16 cellular contexts compared by ENCODE assay signal in genomic region chr2:157625311-157625710, GRCh38. TPM values are rescaled to one million over a fixed set of nuclear protein-coding genes. Genes with fewer than 3 reads are reported as not detected.
DNase-seq lines count a peak whose midpoint lies in the region; ATAC-seq lines count a peak whose summit lies in the region.
"Had no signal": no experiment of that assay in that cellular context is flagged by ENCODE, and none has a peak within 500 bp of the region (broad histone marks: within the 10 kb centered on the region; RNA-seq: fewer than 3 reads in every experiment).

No MANE protein-coding gene starts in this region.

- no peak overlapping the region for H3K9ac ChIP-seq in GM23248

- H3K36me3 ChIP-seq in GM23248 (ENCODE audit: low read depth), result no peaks in the 10 kb centered on the region
- H3K36me3 ChIP-seq: lower lobe of right lung, upper lobe of left lung had no signal

- intact Hi-C loops in activated T-helper 1 cell treated with anti-CD3 and anti-CD28 coated beads, Interleukin-12 subunit alpha, Interleukin-12 subunit beta, Interleukin-2, Interleukin-4 antibody, amounts not matched to agents 30 ng/mL and 10 ng/mL and 1 ng/mL, durations not matched to agents 14 hours and 24 hours and 36 hours (cut with micrococcal nuclease), result loop anchor here (1.0 to 10.0 kb wide), 5 partner anchors 122 to 1291 kb away; partner anchors contain the start of genes CYTIP and NR4A2

- no peaks in the 10 kb centered on the region for H3K79me2 ChIP-seq in GM23248 (ENCODE audit: insufficient read depth)

- in situ Hi-C loops in GM23248 (cut with MboI), result no loop called here

- no peak overlapping the region for H3K4me2 ChIP-seq in GM23248 (ENCODE audit: unreplicated experiment)

- no peaks in the 10 kb centered on the region for H4K20me1 ChIP-seq in GM23248 (ENCODE audit: insufficient read depth)

- peaks cover 21% of the 10 kb centered on the region for H3K27me3 Mint-ChIP-seq in activated T-helper 1 cell treated with anti-CD3 and anti-CD28 coated beads, Interleukin-12 subunit alpha, Interleukin-12 subunit beta, Interleukin-2, Interleukin-4 antibody, amounts not matched to agents 30 ng/mL and 10 ng/mL and 1 ng/mL, durations not matched to agents 14 hours and 24 hours and 36 hours (ENCODE audit: insufficient read depth)

- no peak overlapping the region for H3K27ac Mint-ChIP-seq in activated T-helper 1 cell treated with anti-CD3 and anti-CD28 coated beads, Interleukin-12 subunit alpha, Interleukin-12 subunit beta, Interleukin-2, Interleukin-4 antibody, amounts not matched to agents 30 ng/mL and 10 ng/mL and 1 ng/mL, durations not matched to agents 14 hours and 24 hours and 36 hours

- H3K27me3 ChIP-seq in GM23248 (replicated peaks; ENCODE audit: insufficient read depth), result 0 out of 2 replicates have a peak, but pooled peaks cover 5% of the 10 kb centered on the region

- H3K4me1 ChIP-seq in GM23248 (ENCODE audit: insufficient read depth), result peaks cover 18% of the 10 kb centered on the region

- peak; percentile 2 for DNase-seq in SIG-M5 treated with dmso at 0.1 percent for 504 hours (lab: John Stamatoyannopoulos, UW; ENCODE audit: unreplicated experiment)
- DNase-seq in SIG-M5 (lab: John Stamatoyannopoulos, UW), result no peak
- peak; percentile 9 for DNase-seq in GM23248
- DNase-seq in activated T-helper 1 cell treated with anti-CD3 and anti-CD28 coated beads, Interleukin-12 subunit alpha, Interleukin-12 subunit beta, Interleukin-2, Interleukin-4 antibody, amounts not matched to agents 30 ng/mL and 10 ng/mL and 1 ng/mL, durations not matched to agents 14 hours and 24 hours and 36 hours (ENCODE audit: low spot score), result peak; percentile 4
- DNase-seq in lung microvascular endothelial cell (ENCODE audit: low read depth in 2 of 2), result peak; percentile 3 to 10
- DNase-seq in NCI-H2171 treated with DMSO at 0.1 percent for 48 hours (lab: John Stamatoyannopoulos, UW), result no peak
- no peak for DNase-seq in ecto neural progenitor cell (ENCODE audit: low spot score)
- DNase-seq: activated CD4-positive, CD25-positive, alpha-beta regulatory T cell; activated effector memory CD4-positive, alpha-beta T cell treated with Interleukin-2 at 50 U/mL for 16 hours; caudate nucleus; DMS 273 treated with DMSO at 0.1 percent for 48 hours; lower lobe of right lung; nucleus accumbens; upper lobe of left lung had no signal

- no peaks in the 10 kb centered on the region for H3K36me3 Mint-ChIP-seq in activated T-helper 1 cell treated with anti-CD3 and anti-CD28 coated beads, Interleukin-12 subunit alpha, Interleukin-12 subunit beta, Interleukin-2, Interleukin-4 antibody, amounts not matched to agents 30 ng/mL and 10 ng/mL and 1 ng/mL, durations not matched to agents 14 hours and 24 hours and 36 hours (ENCODE audit: low read depth)

- no peak for ATAC-seq in HG02763 (IDR thresholded peaks at IDR 0.05; ENCODE audit: unreplicated experiment)
- ATAC-seq: lower lobe of right lung had no signal

- H3K4me3 ChIP-seq in GM23248, result no peak overlapping the region
- H3K4me3 ChIP-seq: lower lobe of right lung, upper lobe of left lung had no signal

- H3K9me3 ChIP-seq in GM23248 (ENCODE audit: low read depth), result no peaks in the 10 kb centered on the region
- H3K9me3 ChIP-seq: lower lobe of right lung had no signal

- peaks cover 28% of the 10 kb centered on the region for H3K4me1 Mint-ChIP-seq in activated T-helper 1 cell treated with anti-CD3 and anti-CD28 coated beads, Interleukin-12 subunit alpha, Interleukin-12 subunit beta, Interleukin-2, Interleukin-4 antibody, amounts not matched to agents 30 ng/mL and 10 ng/mL and 1 ng/mL, durations not matched to agents 14 hours and 24 hours and 36 hours (ENCODE audit: low read depth)

- H3K27ac ChIP-seq in GM23248, result no peak overlapping the region
- H3K27ac ChIP-seq: epithelial cell of prostate, lower lobe of right lung, upper lobe of left lung had no signal

- no peaks in the 10 kb centered on the region for H3K9me2 ChIP-seq in GM23248 (ENCODE audit: insufficient read depth)

- peaks cover 7% of the 10 kb centered on the region for H3F3A ChIP-seq in GM23248 (ENCODE audit: insufficient read depth)

- no peak overlapping the region for H3K4me3 Mint-ChIP-seq in activated T-helper 1 cell treated with anti-CD3 and anti-CD28 coated beads, Interleukin-12 subunit alpha, Interleukin-12 subunit beta, Interleukin-2, Interleukin-4 antibody, amounts not matched to agents 30 ng/mL and 10 ng/mL and 1 ng/mL, durations not matched to agents 14 hours and 24 hours and 36 hours

- no peak overlapping the region for H2AFZ ChIP-seq in GM23248

- peaks cover 17% of the 10 kb centered on the region for H3K9me3 Mint-ChIP-seq in activated T-helper 1 cell treated with anti-CD3 and anti-CD28 coated beads, Interleukin-12 subunit alpha, Interleukin-12 subunit beta, Interleukin-2, Interleukin-4 antibody, amounts not matched to agents 30 ng/mL and 10 ng/mL and 1 ng/mL, durations not matched to agents 14 hours and 24 hours and 36 hours

RNA-seq across cellular contexts. Expression of gene ACVR1C, which starts 3.4 kb away (rescaled TPM):
- total RNA-seq in GM23248 (2014; rRNA removed; shearing (Covaris generic)), result under 0.01 and 0.32 TPM in 2 replicates
- 0.05 TPM in 1 of 2 replicates, not detected in the other for polyA plus RNA-seq in GM23248 (2016; fragmentation: Nextera tagmentation; extraction: Ambion mirVana)
- total RNA-seq in activated T-helper 1 cell treated with anti-CD3 and anti-CD28 coated beads, Interleukin-12 subunit alpha, Interleukin-12 subunit beta, Interleukin-2, Interleukin-4 antibody, amounts not matched to agents 30 ng/mL and 10 ng/mL and 1 ng/mL, durations not matched to agents 14 hours and 24 hours and 36 hours, result 0.59 and 1.1 TPM in 2 replicates
- not detected in 2 replicates for total RNA-seq in lung microvascular endothelial cell

Comparison
In these comparisons a context has a peak if more than half of its experiments do, and no peak if none do; other contexts are left out.
1. DNase-seq: peak in SIG-M5 treated with dmso at 0.1 percent for 504 hours (single experiment), GM23248 (single experiment), activated T-helper 1 cell treated with anti-CD3 and anti-CD28 coated beads, Interleukin-12 subunit alpha, Interleukin-12 subunit beta, Interleukin-2, Interleukin-4 antibody, amounts not matched to agents 30 ng/mL and 10 ng/mL and 1 ng/mL, durations not matched to agents 14 hours and 24 hours and 36 hours (single experiment) and lung microvascular endothelial cell (2 of 2); none in SIG-M5 (single experiment), NCI-H2171 treated with DMSO at 0.1 percent for 48 hours (single experiment) and ecto neural progenitor cell (single experiment).